10 cellular contexts compared by ENCODE assay signal in the genomic region with DNA sequence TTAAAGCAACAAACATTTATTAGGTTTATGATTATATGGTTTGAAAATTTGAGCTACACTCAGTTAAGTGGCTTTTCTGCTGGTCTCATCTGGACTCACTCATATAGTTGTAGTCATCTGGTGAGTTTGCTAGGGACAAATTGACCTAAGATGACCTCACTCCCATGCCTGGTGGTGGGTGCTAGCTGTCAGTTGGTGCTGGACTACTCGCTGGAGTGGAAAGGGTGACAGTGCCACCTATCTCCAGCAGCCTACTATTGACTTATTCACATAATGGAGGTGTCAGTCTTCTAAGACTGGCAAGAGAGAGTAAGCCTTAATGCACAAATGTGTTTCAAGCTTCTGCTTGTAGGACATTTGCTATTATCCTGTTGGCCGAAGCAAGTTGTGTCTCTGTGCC.
A peak's percentile ranks its signal among the peaks of the same experiment; 100 is the strongest.
DNase-seq lines count a peak whose midpoint lies in the region; ATAC-seq and TF ChIP-seq lines count a peak whose summit lies in the region.
"Had no signal": no experiment of that assay in that cellular context is flagged by ENCODE, and none has a peak within 500 bp of the region (broad histone marks: within the 10 kb centered on the region; RNA-seq: fewer than 3 reads in every experiment).

No MANE protein-coding gene starts in this region.

- H3K27ac ChIP-seq in OCI-LY3 (ENCODE audit: low read length) = no peak overlapping the region
- no peak overlapping the region for H3K27ac ChIP-seq in foreskin keratinocyte
- H3K27ac ChIP-seq: SK-N-MC had no signal

- no peaks in the 10 kb centered on the region for H3K27me3 ChIP-seq in OCI-LY3 (ENCODE audit: low read depth, low read length)
- no peaks in the 10 kb centered on the region for H3K27me3 ChIP-seq in BE2C
- no peaks in the 10 kb centered on the region for H3K27me3 ChIP-seq in foreskin keratinocyte

- TF ChIP-seq CTCF in OCI-LY3 (IDR thresholded peaks at IDR 0.05; ENCODE audit: low read depth, low read length) = peak; percentile 47
- TF ChIP-seq CTCF in BE2C (IDR thresholded peaks at IDR 0.05; ENCODE audit: low read depth, low read length) = no peak
- TF ChIP-seq CTCF in foreskin keratinocyte (conservative IDR thresholded peaks at IDR 0.05) = no peak

- H3K79me2 ChIP-seq in OCI-LY3 (ENCODE audit: low read length) = no peaks in the 10 kb centered on the region

- H3K9me3 Mint-ChIP-seq in activated naive CD4-positive, alpha-beta T cell treated with anti-CD3 and anti-CD28 coated beads for 36 hours = no peaks in the 10 kb centered on the region

- CTCF ChIA-PET in activated naive CD4-positive, alpha-beta T cell treated with anti-CD3 and anti-CD28 coated beads for 36 hours (lab: Charles Lee) = no interaction called here

- H3K4me3 Mint-ChIP-seq in activated naive CD4-positive, alpha-beta T cell treated with anti-CD3 and anti-CD28 coated beads for 36 hours = no peak overlapping the region

- H3K4me3 ChIP-seq in OCI-LY3 (ENCODE audit: low read length) (no peak overlapping the region), BE2C (ENCODE audit: low read depth, low read length) (no peak overlapping the region)
- H3K4me3 ChIP-seq: SK-N-MC had no signal

- no peaks in the 10 kb centered on the region for H3K4me1 Mint-ChIP-seq in activated naive CD4-positive, alpha-beta T cell treated with anti-CD3 and anti-CD28 coated beads for 36 hours (ENCODE audit: low read depth)

- H4K20me1 ChIP-seq in OCI-LY3 (ENCODE audit: insufficient read depth, low read length) = no peaks in the 10 kb centered on the region

- no peaks in the 10 kb centered on the region for H3K36me3 ChIP-seq in OCI-LY3 (replicated peaks; ENCODE audit: low read depth, low read length)
- H3K36me3 ChIP-seq in BE2C = no peaks in the 10 kb centered on the region

- no peak overlapping the region for H3K4me2 ChIP-seq in OCI-LY3 (ENCODE audit: low read length)

- no peak overlapping the region for H2AFZ ChIP-seq in OCI-LY3 (ENCODE audit: low read depth, low read length)

- no peak overlapping the region for H3K9ac ChIP-seq in OCI-LY3 (ENCODE audit: low read length)

- H3K27me3 Mint-ChIP-seq in activated naive CD4-positive, alpha-beta T cell treated with anti-CD3 and anti-CD28 coated beads for 36 hours (ENCODE audit: low read depth) = no peaks in the 10 kb centered on the region

- H3K36me3 Mint-ChIP-seq in activated naive CD4-positive, alpha-beta T cell treated with anti-CD3 and anti-CD28 coated beads for 36 hours (ENCODE audit: low read depth) = no peaks in the 10 kb centered on the region

- peak; percentile 5 for DNase-seq in Daoy (ENCODE audit: low read depth)
- DNase-seq in H4 (ENCODE audit: low spot score) = peak; percentile 30
- DNase-seq in islet precursor cell = peak; percentile 58
- no peak for DNase-seq in NK-92 treated with Interleukin-12 subunit alpha and Interleukin-12 subunit beta, amount 100 ng/mL, for 24 hours (lab: John Stamatoyannopoulos, UW)
- DNase-seq in BE2C = no peak
- DNase-seq in foreskin keratinocyte = no peak
- no peak for DNase-seq in activated naive CD4-positive, alpha-beta T cell treated with anti-CD3 and anti-CD28 coated beads for 36 hours
- DNase-seq: amygdala had no signal

- intact Hi-C loops in activated naive CD4-positive, alpha-beta T cell treated with anti-CD3 and anti-CD28 coated beads for 36 hours (cut with micrococcal nuclease) = loop anchor here (5.0 kb wide), 1 partner anchor 212 kb away; no protein-coding TSS in a partner anchor

- H3K9me3 ChIP-seq in OCI-LY3 (ENCODE audit: insufficient read depth, low read length) (no peaks in the 10 kb centered on the region), BE2C (no peaks in the 10 kb centered on the region)

- H3K4me1 ChIP-seq in OCI-LY3 (ENCODE audit: low read length) (peaks cover 15% of the 10 kb centered on the region), BE2C (no peaks in the 10 kb centered on the region), foreskin keratinocyte (no peaks in the 10 kb centered on the region)

- no peak for ATAC-seq in foreskin keratinocyte

- H3K27ac Mint-ChIP-seq in activated naive CD4-positive, alpha-beta T cell treated with anti-CD3 and anti-CD28 coated beads for 36 hours = no peak overlapping the region

Comparison
In these comparisons a context has a peak if more than half of its experiments do, and no peak if none do; other contexts are left out.
1. DNase-seq: peak in Daoy (single experiment), H4 (single experiment) and islet precursor cell (single experiment); none in NK-92 treated with Interleukin-12 subunit alpha and Interleukin-12 subunit beta, amount 100 ng/mL, for 24 hours (single experiment), BE2C (single experiment), foreskin keratinocyte (0 of 2) and activated naive CD4-positive, alpha-beta T cell treated with anti-CD3 and anti-CD28 coated beads for 36 hours (single experiment).